8 cellular contexts compared by ENCODE assay signal in genomic region chr11:111736191-111736590, GRCh38. TPM values are rescaled to one million over a fixed set of nuclear protein-coding genes. Genes with fewer than 3 reads are reported as not detected.
A peak's percentile ranks its signal among the peaks of the same experiment; 100 is the strongest.
DNase-seq lines count a peak whose midpoint lies in the region; ATAC-seq and TF ChIP-seq lines count a peak whose summit lies in the region.

No MANE protein-coding gene starts in this region.

- no peaks in the 10 kb centered on the region for H3K27me3 ChIP-seq in CD4-positive, alpha-beta T cell (ENCODE audit: control insufficient read depth, insufficient read depth, low read length)

- DNase-seq in CD4-positive, alpha-beta T cell = no peak
- DNase-seq in left cardiac atrium (no peak), sciatic nerve (ENCODE audit: low spot score) (no peak), T-helper 9 cell (no peak), mucosa of gallbladder (ENCODE audit: low spot score) (no peak)
- no peak for DNase-seq in activated CD4-positive, alpha-beta T cell treated with anti-CD3 and anti-CD28 coated beads, Interleukin-2, amount 10 ng/mL, durations not matched to agents 7 days and 5 days

- WGBS in adipose tissue, 3 donors = 51 to 82% (median 58%) methylated on average over 11 of the region's 11 CpGs

- TF ChIP-seq CTCF in CD4-positive, alpha-beta T cell (IDR thresholded peaks at IDR 0.05) = no peak

- H3K27ac Mint-ChIP-seq in CD4-positive, alpha-beta T cell = peak overlapping the region; percentile 19
- no peak overlapping the region for H3K27ac Mint-ChIP-seq in activated CD4-positive, alpha-beta T cell treated with anti-CD3 and anti-CD28 coated beads, Interleukin-2, amount 10 ng/mL, durations not matched to agents 7 days and 5 days

- H3K4me1 Mint-ChIP-seq in CD4-positive, alpha-beta T cell (ENCODE audit: low read depth) = peaks cover 21% of the 10 kb centered on the region
- H3K4me1 Mint-ChIP-seq in activated CD4-positive, alpha-beta T cell treated with anti-CD3 and anti-CD28 coated beads, Interleukin-2, amount 10 ng/mL, durations not matched to agents 7 days and 5 days = peaks cover 2% of the 10 kb centered on the region

- intact Hi-C loops in CD4-positive, alpha-beta T cell (cut with DNase I, micrococcal nuclease) = no loop called here
- intact Hi-C loops in left cardiac atrium (cut with DNase I) = no loop called here
- intact Hi-C loops in sciatic nerve (cut with DNase I) = no loop called here

- H3K9me3 ChIP-seq in CD4-positive, alpha-beta T cell (ENCODE audit: control insufficient read depth, low read length) = no peaks in the 10 kb centered on the region

- peak; percentile 16 for ATAC-seq in CD4-positive, alpha-beta T cell (ENCODE audit: poor library complexity)
- ATAC-seq in left cardiac atrium (peak; percentile 3 to 5), sciatic nerve (peak; percentile 4), GM18867 (IDR thresholded peaks at IDR 0.05; ENCODE audit: unreplicated experiment) (no peak)

- peaks cover 33% of the 10 kb centered on the region for H3K36me3 Mint-ChIP-seq in CD4-positive, alpha-beta T cell (ENCODE audit: low read depth)
- H3K36me3 Mint-ChIP-seq in activated CD4-positive, alpha-beta T cell treated with anti-CD3 and anti-CD28 coated beads, Interleukin-2, amount 10 ng/mL, durations not matched to agents 7 days and 5 days (ENCODE audit: low read depth) = peaks cover 24% of the 10 kb centered on the region

- H3K27ac ChIP-seq in CD4-positive, alpha-beta T cell (ENCODE audit: low read depth, low read length) = no peak overlapping the region
- peak overlapping the region; percentile 98 for H3K27ac ChIP-seq in adipose tissue (ENCODE audit: low read depth, low read length)

- H3K4me3 Mint-ChIP-seq in CD4-positive, alpha-beta T cell = no peak overlapping the region
- no peak overlapping the region for H3K4me3 Mint-ChIP-seq in activated CD4-positive, alpha-beta T cell treated with anti-CD3 and anti-CD28 coated beads, Interleukin-2, amount 10 ng/mL, durations not matched to agents 7 days and 5 days

- CTCF ChIA-PET in CD4-positive, alpha-beta T cell (lab: Charles Lee) = interaction anchor here (0.6 kb wide), 1 partner anchor 193 kb away, joined by 4 read pairs; no protein-coding TSS in a partner anchor
- CTCF ChIA-PET in activated CD4-positive, alpha-beta T cell treated with anti-CD3 and anti-CD28 coated beads, Interleukin-2, amount 10 ng/mL, durations not matched to agents 7 days and 5 days (lab: Charles Lee) = no interaction called here

- no peaks in the 10 kb centered on the region for H3K9me3 Mint-ChIP-seq in CD4-positive, alpha-beta T cell
- no peaks in the 10 kb centered on the region for H3K9me3 Mint-ChIP-seq in activated CD4-positive, alpha-beta T cell treated with anti-CD3 and anti-CD28 coated beads, Interleukin-2, amount 10 ng/mL, durations not matched to agents 7 days and 5 days

- H3K27me3 Mint-ChIP-seq in CD4-positive, alpha-beta T cell = no peaks in the 10 kb centered on the region
- H3K27me3 Mint-ChIP-seq in activated CD4-positive, alpha-beta T cell treated with anti-CD3 and anti-CD28 coated beads, Interleukin-2, amount 10 ng/mL, durations not matched to agents 7 days and 5 days = no peaks in the 10 kb centered on the region

- POLR2A ChIA-PET in CD4-positive, alpha-beta T cell (lab: Charles Lee) = no interaction called here
- POLR2A ChIA-PET in activated CD4-positive, alpha-beta T cell treated with anti-CD3 and anti-CD28 coated beads, Interleukin-2, amount 10 ng/mL, durations not matched to agents 7 days and 5 days (lab: Charles Lee) = no interaction called here

RNA-seq across cellular contexts. Expression of gene PPP2R1B, which starts 30.0 kb away (rescaled TPM):
- 10 to 100 TPM; 34.5 to 39.2 TPM for total RNA-seq in CD4-positive, alpha-beta T cell
- polyA plus RNA-seq in adipose tissue = 10 to 100 TPM; 12.1 to 75.3 (median 18.8) TPM
- total RNA-seq in left cardiac atrium (10 to 100 TPM; 30.3 to 37.2 TPM), sciatic nerve (37.7 TPM), mucosa of gallbladder (42.4 TPM)
- total RNA-seq in activated CD4-positive, alpha-beta T cell treated with anti-CD3 and anti-CD28 coated beads, Interleukin-2, amount 10 ng/mL, durations not matched to agents 7 days and 5 days = 10 to 100 TPM; 44.7 to 50.2 TPM
